ENCODE assay signal across 1 cellular context in genomic region chr16:89172171-89172900, GRCh38.
TF ChIP-seq lines count a peak whose summit lies in the region.

No MANE protein-coding gene starts in this region.

TF ChIP-seq in GM12878, 131 proteins besides CTCF, POLR2A, EP300 and RAD21:
- TF ChIP-seq RBBP5 (conservative IDR thresholded peaks at IDR 0.05) (no peak), MEF2B (IDR thresholded peaks at IDR 0.05; ENCODE audit: partially characterized antibody, poor library complexity, severe bottlenecking) (peak; percentile 19), POLR2AphosphoS2 (IDR thresholded peaks at IDR 0.05; ENCODE audit: low read depth, low read length) (no peak)
